ENCODE assay signal across 1 cellular context in the genomic region with DNA sequence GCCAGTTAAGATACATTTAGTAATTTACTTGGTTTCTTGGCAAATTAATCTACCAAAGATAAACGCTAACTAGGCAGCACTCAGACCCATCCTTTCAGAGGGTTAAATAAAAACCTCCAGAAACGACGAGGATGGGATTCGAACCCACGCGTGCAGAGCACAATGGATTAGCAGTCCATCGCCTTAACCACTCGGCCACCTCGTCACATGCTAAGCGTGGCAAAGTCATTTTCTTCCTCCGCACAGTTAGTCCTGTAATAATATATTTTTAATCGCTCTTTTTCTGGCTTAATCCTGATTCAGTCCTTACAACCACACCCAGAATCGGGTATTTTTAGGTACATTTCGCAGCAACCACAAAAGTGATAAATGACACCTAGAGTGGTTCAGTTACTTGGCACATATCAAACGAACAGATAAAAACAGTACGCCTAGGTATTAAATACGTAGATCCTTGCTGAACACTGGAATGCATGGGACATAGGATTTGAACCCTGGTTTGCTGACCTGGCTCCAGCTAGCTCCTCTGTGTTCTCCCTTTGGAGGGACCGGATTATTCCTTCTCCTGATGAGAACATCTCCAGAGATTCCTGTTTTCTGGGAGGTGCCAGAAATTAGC.
TF ChIP-seq lines count a peak whose summit lies in the region.

No MANE protein-coding gene starts in this region.

TF ChIP-seq in HepG2, 621 proteins besides CTCF, POLR2A, EP300 and RAD21 (continued from another document and continues in another):
- TF ChIP-seq, protein P1, sequence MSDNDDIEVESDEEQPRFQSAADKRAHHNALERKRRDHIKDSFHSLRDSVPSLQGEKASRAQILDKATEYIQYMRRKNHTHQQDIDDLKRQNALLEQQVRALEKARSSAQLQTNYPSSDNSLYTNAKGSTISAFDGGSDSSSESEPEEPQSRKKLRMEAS (IDR thresholded peaks at IDR 0.05): peak; percentile 50; the same call in 1 of the 2 replicates
- TF ChIP-seq CBX1 (IDR thresholded peaks at IDR 0.05; ENCODE audit: low read depth) (peak; percentile 24), THAP11 (CRISPR knock-in tag; IDR thresholded peaks at IDR 0.05) (peak; percentile 56; the same call in 1 of the 2 replicates), ATF7 (IDR thresholded peaks at IDR 0.05) (no peak), ATF7 (CRISPR knock-in tag; IDR thresholded peaks at IDR 0.05) (no peak), ZSCAN29 (CRISPR knock-in tag; conservative IDR thresholded peaks at IDR 0.05) (0 out of 2 replicates have a peak, but pooled peaks have one; percentile 42), FOXC1 (CRISPR knock-in tag; IDR thresholded peaks at IDR 0.05; ENCODE audit: borderline replicate concordance) (no peak), ZNF558 (CRISPR knock-in tag; IDR thresholded peaks at IDR 0.05; ENCODE audit: borderline replicate concordance) (no peak), GABPB1 (CRISPR knock-in tag; IDR thresholded peaks at IDR 0.05) (peak; percentile 26; the same call in 1 of the 2 replicates), TBL1XR1 (IDR thresholded peaks at IDR 0.05; ENCODE audit: borderline replicate concordance, low read length, partially characterized antibody) (no peak), PPARG (CRISPR knock-in tag; conservative IDR thresholded peaks at IDR 0.05) (0 out of 2 replicates have a peak, but pooled peaks have one; percentile 30), ZKSCAN8 (CRISPR knock-in tag; IDR thresholded peaks at IDR 0.05; ENCODE audit: borderline replicate concordance) (peak; percentile 30; the same call in 1 of the 2 replicates), ZNF121 (CRISPR knock-in tag; IDR thresholded peaks at IDR 0.05) (no peak), ADNP (CRISPR knock-in tag; IDR thresholded peaks at IDR 0.05) (peak; percentile 89), ZNF878 (CRISPR knock-in tag; IDR thresholded peaks at IDR 0.05) (peak; percentile 36; the same call in 1 of the 2 replicates), ZNF205 (CRISPR knock-in tag; IDR thresholded peaks at IDR 0.05) (peak; percentile 32; the same call in 1 of the 2 replicates), SOX13 (IDR thresholded peaks at IDR 0.05) (no peak), SOX13 (CRISPR knock-in tag; conservative IDR thresholded peaks at IDR 0.05 in 1 of 2, IDR thresholded peaks at IDR 0.05 in 1 of 2) (peak in 1 of 2 experiments; percentile 33; a peak in 1 of 4 replicates), NAIF1 (CRISPR knock-in tag; IDR thresholded peaks at IDR 0.05; ENCODE audit: borderline replicate concordance) (no peak), KLF16 (CRISPR knock-in tag; IDR thresholded peaks at IDR 0.05) (0 out of 4 replicates have a peak, but pooled peaks of 1 of the 2 experiments have one; percentile 24), ZNF160 (CRISPR knock-in tag; IDR thresholded peaks at IDR 0.05) (0 out of 2 replicates have a peak, but pooled peaks have one; percentile 22), SAP130 (CRISPR knock-in tag; IDR thresholded peaks at IDR 0.05; ENCODE audit: low read depth) (peak; percentile 39; the same call in 1 of the 2 replicates), RBAK (CRISPR knock-in tag; IDR thresholded peaks at IDR 0.05) (no peak), CBFB (CRISPR knock-in tag; IDR thresholded peaks at IDR 0.05) (0 out of 2 replicates have a peak, but pooled peaks have one; percentile 21)
- TF ChIP-seq, protein P2, sequence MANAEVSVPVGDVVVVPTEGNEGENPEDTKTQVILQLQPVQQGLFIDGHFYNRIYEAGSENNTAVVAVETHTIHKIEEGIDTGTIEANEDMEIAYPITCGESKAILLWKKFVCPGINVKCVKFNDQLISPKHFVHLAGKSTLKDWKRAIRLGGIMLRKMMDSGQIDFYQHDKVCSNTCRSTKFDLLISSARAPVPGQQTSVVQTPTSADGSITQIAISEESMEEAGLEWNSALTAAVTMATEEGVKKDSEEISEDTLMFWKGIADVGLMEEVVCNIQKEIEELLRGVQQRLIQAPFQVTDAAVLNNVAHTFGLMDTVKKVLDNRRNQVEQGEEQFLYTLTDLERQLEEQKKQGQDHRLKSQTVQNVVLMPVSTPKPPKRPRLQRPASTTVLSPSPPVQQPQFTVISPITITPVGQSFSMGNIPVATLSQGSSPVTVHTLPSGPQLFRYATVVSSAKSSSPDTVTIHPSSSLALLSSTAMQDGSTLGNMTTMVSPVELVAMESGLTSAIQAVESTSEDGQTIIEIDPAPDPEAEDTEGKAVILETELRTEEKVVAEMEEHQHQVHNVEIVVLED (CRISPR knock-in tag; IDR thresholded peaks at IDR 0.05; ENCODE audit: borderline replicate concordance): no peak
- TF ChIP-seq, protein P3, sequence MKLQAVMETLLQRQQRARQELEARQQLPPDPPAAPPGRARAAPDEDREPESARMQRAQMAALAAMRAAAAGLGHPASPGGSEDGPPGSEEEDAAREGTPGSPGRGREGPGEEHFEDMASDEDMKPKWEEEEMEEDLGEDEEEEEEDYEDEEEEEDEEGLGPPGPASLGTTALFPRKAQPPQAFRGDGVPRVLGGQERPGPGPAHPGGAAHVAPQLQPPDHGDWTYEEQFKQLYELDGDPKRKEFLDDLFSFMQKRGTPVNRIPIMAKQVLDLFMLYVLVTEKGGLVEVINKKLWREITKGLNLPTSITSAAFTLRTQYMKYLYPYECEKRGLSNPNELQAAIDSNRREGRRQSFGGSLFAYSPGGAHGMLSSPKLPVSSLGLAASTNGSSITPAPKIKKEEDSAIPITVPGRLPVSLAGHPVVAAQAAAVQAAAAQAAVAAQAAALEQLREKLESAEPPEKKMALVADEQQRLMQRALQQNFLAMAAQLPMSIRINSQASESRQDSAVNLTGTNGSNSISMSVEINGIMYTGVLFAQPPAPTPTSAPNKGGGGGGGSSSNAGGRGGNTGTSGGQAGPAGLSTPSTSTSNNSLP (IDR thresholded peaks at IDR 0.05; ENCODE audit: low read depth, low read length): peak; percentile 57; the same call in 1 of the 2 replicates
- TF ChIP-seq, protein P4, sequence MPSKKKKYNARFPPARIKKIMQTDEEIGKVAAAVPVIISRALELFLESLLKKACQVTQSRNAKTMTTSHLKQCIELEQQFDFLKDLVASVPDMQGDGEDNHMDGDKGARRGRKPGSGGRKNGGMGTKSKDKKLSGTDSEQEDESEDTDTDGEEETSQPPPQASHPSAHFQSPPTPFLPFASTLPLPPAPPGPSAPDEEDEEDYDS (CRISPR knock-in tag; IDR thresholded peaks at IDR 0.05): peak; percentile 40; the same call in 1 of the 2 replicates
- TF ChIP-seq, protein P5, sequence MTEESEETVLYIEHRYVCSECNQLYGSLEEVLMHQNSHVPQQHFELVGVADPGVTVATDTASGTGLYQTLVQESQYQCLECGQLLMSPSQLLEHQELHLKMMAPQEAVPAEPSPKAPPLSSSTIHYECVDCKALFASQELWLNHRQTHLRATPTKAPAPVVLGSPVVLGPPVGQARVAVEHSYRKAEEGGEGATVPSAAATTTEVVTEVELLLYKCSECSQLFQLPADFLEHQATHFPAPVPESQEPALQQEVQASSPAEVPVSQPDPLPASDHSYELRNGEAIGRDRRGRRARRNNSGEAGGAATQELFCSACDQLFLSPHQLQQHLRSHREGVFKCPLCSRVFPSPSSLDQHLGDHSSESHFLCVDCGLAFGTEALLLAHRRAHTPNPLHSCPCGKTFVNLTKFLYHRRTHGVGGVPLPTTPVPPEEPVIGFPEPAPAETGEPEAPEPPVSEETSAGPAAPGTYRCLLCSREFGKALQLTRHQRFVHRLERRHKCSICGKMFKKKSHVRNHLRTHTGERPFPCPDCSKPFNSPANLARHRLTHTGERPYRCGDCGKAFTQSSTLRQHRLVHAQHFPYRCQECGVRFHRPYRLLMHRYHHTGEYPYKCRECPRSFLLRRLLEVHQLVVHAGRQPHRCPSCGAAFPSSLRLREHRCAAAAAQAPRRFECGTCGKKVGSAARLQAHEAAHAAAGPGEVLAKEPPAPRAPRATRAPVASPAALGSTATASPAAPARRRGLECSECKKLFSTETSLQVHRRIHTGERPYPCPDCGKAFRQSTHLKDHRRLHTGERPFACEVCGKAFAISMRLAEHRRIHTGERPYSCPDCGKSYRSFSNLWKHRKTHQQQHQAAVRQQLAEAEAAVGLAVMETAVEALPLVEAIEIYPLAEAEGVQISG (CRISPR knock-in tag; IDR thresholded peaks at IDR 0.05): peak; percentile 68
- TF ChIP-seq, protein P6, sequence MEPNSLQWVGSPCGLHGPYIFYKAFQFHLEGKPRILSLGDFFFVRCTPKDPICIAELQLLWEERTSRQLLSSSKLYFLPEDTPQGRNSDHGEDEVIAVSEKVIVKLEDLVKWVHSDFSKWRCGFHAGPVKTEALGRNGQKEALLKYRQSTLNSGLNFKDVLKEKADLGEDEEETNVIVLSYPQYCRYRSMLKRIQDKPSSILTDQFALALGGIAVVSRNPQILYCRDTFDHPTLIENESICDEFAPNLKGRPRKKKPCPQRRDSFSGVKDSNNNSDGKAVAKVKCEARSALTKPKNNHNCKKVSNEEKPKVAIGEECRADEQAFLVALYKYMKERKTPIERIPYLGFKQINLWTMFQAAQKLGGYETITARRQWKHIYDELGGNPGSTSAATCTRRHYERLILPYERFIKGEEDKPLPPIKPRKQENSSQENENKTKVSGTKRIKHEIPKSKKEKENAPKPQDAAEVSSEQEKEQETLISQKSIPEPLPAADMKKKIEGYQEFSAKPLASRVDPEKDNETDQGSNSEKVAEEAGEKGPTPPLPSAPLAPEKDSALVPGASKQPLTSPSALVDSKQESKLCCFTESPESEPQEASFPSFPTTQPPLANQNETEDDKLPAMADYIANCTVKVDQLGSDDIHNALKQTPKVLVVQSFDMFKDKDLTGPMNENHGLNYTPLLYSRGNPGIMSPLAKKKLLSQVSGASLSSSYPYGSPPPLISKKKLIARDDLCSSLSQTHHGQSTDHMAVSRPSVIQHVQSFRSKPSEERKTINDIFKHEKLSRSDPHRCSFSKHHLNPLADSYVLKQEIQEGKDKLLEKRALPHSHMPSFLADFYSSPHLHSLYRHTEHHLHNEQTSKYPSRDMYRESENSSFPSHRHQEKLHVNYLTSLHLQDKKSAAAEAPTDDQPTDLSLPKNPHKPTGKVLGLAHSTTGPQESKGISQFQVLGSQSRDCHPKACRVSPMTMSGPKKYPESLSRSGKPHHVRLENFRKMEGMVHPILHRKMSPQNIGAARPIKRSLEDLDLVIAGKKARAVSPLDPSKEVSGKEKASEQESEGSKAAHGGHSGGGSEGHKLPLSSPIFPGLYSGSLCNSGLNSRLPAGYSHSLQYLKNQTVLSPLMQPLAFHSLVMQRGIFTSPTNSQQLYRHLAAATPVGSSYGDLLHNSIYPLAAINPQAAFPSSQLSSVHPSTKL (CRISPR knock-in tag; IDR thresholded peaks at IDR 0.05): peak; percentile 66; the same call in 1 of the 2 replicates
- TF ChIP-seq, protein P7, sequence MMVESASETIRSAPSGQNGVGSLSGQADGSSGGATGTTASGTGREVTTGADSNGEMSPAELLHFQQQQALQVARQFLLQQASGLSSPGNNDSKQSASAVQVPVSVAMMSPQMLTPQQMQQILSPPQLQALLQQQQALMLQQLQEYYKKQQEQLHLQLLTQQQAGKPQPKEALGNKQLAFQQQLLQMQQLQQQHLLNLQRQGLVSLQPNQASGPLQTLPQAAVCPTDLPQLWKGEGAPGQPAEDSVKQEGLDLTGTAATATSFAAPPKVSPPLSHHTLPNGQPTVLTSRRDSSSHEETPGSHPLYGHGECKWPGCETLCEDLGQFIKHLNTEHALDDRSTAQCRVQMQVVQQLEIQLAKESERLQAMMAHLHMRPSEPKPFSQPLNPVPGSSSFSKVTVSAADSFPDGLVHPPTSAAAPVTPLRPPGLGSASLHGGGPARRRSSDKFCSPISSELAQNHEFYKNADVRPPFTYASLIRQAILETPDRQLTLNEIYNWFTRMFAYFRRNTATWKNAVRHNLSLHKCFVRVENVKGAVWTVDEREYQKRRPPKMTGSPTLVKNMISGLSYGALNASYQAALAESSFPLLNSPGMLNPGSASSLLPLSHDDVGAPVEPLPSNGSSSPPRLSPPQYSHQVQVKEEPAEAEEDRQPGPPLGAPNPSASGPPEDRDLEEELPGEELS (CRISPR knock-in tag; IDR thresholded peaks at IDR 0.05): peak; percentile 38; the same call in 1 of the 2 replicates
- TF ChIP-seq, protein P8, sequence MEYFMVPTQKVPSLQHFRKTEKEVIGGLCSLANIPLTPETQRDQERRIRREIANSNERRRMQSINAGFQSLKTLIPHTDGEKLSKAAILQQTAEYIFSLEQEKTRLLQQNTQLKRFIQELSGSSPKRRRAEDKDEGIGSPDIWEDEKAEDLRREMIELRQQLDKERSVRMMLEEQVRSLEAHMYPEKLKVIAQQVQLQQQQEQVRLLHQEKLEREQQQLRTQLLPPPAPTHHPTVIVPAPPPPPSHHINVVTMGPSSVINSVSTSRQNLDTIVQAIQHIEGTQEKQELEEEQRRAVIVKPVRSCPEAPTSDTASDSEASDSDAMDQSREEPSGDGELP (IDR thresholded peaks at IDR 0.05; ENCODE audit: borderline replicate concordance, low read depth): peak; percentile 46; the same call in 1 of the 2 replicates
- TF ChIP-seq, protein P9, sequence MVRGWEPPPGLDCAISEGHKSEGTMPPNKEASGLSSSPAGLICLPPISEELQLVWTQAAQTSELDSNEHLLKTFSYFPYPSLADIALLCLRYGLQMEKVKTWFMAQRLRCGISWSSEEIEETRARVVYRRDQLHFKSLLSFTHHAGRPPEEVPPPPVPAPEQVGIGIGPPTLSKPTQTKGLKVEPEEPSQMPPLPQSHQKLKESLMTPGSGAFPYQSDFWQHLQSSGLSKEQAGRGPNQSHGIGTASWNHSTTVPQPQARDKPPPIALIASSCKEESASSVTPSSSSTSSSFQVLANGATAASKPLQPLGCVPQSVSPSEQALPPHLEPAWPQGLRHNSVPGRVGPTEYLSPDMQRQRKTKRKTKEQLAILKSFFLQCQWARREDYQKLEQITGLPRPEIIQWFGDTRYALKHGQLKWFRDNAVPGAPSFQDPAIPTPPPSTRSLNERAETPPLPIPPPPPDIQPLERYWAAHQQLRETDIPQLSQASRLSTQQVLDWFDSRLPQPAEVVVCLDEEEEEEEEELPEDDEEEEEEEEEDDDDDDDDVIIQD (CRISPR knock-in tag; IDR thresholded peaks at IDR 0.05; ENCODE audit: low read depth): 0 out of 2 replicates have a peak, but pooled peaks have one; percentile 26
- TF ChIP-seq, protein P10, sequence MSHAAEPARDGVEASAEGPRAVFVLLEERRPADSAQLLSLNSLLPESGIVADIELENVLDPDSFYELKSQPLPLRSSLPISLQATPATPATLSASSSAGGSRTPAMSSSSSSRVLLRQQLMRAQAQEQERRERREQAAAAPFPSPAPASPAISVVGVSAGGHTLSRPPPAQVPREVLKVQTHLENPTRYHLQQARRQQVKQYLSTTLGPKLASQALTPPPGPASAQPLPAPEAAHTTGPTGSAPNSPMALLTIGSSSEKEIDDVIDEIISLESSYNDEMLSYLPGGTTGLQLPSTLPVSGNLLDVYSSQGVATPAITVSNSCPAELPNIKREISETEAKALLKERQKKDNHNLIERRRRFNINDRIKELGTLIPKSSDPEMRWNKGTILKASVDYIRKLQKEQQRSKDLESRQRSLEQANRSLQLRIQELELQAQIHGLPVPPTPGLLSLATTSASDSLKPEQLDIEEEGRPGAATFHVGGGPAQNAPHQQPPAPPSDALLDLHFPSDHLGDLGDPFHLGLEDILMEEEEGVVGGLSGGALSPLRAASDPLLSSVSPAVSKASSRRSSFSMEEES (CRISPR knock-in tag; IDR thresholded peaks at IDR 0.05): peak; percentile 68; the same call in 1 of the 2 replicates
- TF ChIP-seq, protein P11, sequence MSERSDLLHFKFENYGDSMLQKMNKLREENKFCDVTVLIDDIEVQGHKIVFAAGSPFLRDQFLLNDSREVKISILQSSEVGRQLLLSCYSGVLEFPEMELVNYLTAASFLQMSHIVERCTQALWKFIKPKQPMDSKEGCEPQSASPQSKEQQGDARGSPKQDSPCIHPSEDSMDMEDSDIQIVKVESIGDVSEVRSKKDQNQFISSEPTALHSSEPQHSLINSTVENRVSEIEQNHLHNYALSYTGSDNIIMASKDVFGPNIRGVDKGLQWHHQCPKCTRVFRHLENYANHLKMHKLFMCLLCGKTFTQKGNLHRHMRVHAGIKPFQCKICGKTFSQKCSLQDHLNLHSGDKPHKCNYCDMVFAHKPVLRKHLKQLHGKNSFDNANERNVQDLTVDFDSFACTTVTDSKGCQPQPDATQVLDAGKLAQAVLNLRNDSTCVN (CRISPR knock-in tag; IDR thresholded peaks at IDR 0.05; ENCODE audit: borderline replicate concordance): 0 out of 2 replicates have a peak, but pooled peaks have one; percentile 34
